In genomic region chr7:176786-177185, GRCh38 we compare ENCODE assay signal across 10 cellular contexts. TPM values are rescaled to one million over a fixed set of nuclear protein-coding genes. Genes with fewer than 3 reads are reported as not detected.
"Had no signal": no experiment of that assay in that cellular context is flagged by ENCODE, and none has a peak within 500 bp of the region (broad histone marks: within the 10 kb centered on the region; RNA-seq: fewer than 3 reads in every experiment).

No MANE protein-coding gene starts in this region.

- H3K4me1 Mint-ChIP-seq: IgD-negative memory B cell had no signal

- H3K4me3 ChIP-seq: K562 had no signal

- H3K9ac ChIP-seq: KMS-11 had no signal

- DNase-seq: IMR-90, Karpas-422, KBM-7, KG1 had no signal

- H3K9me3 Mint-ChIP-seq: IgD-negative memory B cell had no signal

- ATAC-seq: HepG2, K562 had no signal

- H3K4me2 ChIP-seq: KMS-11 had no signal

- H3K4me3 Mint-ChIP-seq: IgD-negative memory B cell had no signal

- H3K36me3 Mint-ChIP-seq: IgD-negative memory B cell had no signal

- H3K27ac ChIP-seq: HL-60, KMS-11 had no signal

RNA-seq across cellular contexts. Expression of gene FAM20C, which starts 15.6 kb away (rescaled TPM):
- total RNA-seq: HT-29 had no signal
- polyA plus RNA-seq: IgD-negative memory B cell, K562 had no signal
